ENCODE assay signal across 9 cellular contexts in the genomic region with DNA sequence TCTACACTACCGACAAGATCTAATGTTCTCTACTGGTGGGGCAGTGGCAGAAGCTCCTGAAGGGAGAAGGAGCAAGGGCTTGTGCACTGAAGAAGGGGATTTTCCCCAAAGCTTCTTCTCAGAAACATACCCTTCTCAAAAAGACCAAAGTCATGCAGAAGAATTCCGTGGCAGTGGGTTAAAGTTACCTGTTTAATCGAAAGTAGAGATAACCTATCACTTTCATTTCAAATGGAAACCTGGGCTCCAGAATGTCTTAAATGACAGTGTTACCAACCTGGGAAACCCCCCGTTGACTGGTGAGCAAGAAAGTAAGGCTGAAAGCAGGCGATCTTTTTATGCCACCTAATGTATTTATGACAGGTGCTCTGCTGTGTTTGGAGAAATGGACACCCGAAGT.
DNase-seq lines count a peak whose midpoint lies in the region; ATAC-seq, FAIRE-seq and TF ChIP-seq lines count a peak whose summit lies in the region.
"Had no signal": no experiment of that assay in that cellular context is flagged by ENCODE, and none has a peak within 500 bp of the region (broad histone marks: within the 10 kb centered on the region; RNA-seq: fewer than 3 reads in every experiment).

No MANE protein-coding gene starts in this region.

- peak; percentile 92 for ATAC-seq in GM21367 (IDR thresholded peaks at IDR 0.05; ENCODE audit: unreplicated experiment)
- ATAC-seq in HG03342 (IDR thresholded peaks at IDR 0.05; ENCODE audit: unreplicated experiment) = peak; percentile 96
- no peak for ATAC-seq in pancreas

- peak overlapping the region; percentile 60 for H3K4me3 Mint-ChIP-seq in activated naive CD8-positive, alpha-beta T cell

- DNase-seq in GM12865 (ENCODE audit: low read depth) (peak; percentile 71), hippocampal formation (lab: John Stamatoyannopoulos, UW) (no peak), dedifferentiated amniotic fluid mesenchymal stem cell (ENCODE audit: extremely low spot score) (no peak), pancreas (no peak), NOMO-1 (lab: John Stamatoyannopoulos, UW; ENCODE audit: unreplicated experiment in 2 of 2) (no peak)

- intact Hi-C loops in pancreas (cut with DNase I) = no loop called here

- H3K4me1 ChIP-seq in pancreas = no peaks in the 10 kb centered on the region

- peak overlapping the region; percentile 88 for H3K27ac Mint-ChIP-seq in activated naive CD8-positive, alpha-beta T cell

- FAIRE-seq in pancreas (lab: Jason Lieb, UNC) = no peak
- FAIRE-seq: HTR-8/SVneo had no signal

- TF ChIP-seq CTCF in GM12865 (IDR thresholded peaks at IDR 0.05; ENCODE audit: insufficient read depth, low read depth, low read length, missing control alignments) = no peak
- no peak for TF ChIP-seq CTCF in pancreas (IDR thresholded peaks at IDR 0.05)

- no peak overlapping the region for H3K27ac ChIP-seq in pancreas

- H3K4me3 ChIP-seq in GM12865 (ENCODE audit: low read depth, low read length) (no peak overlapping the region), pancreas (no peak overlapping the region)

- H3K36me3 ChIP-seq in pancreas = no peaks in the 10 kb centered on the region

- H3K4me1 Mint-ChIP-seq in activated naive CD8-positive, alpha-beta T cell (ENCODE audit: low read depth) = peaks cover 42% of the 10 kb centered on the region

- H3K27me3 ChIP-seq in pancreas = no peaks in the 10 kb centered on the region

- no peaks in the 10 kb centered on the region for H3K9me3 ChIP-seq in pancreas

- 48 to 58% methylated on average over 6 of the region's 6 CpGs for WGBS in pancreas, 2 donors

- no peaks in the 10 kb centered on the region for H3K9me3 Mint-ChIP-seq in activated naive CD8-positive, alpha-beta T cell (ENCODE audit: low read depth)

- no peaks in the 10 kb centered on the region for H3K27me3 Mint-ChIP-seq in activated naive CD8-positive, alpha-beta T cell

- H3K36me3 Mint-ChIP-seq in activated naive CD8-positive, alpha-beta T cell = no peaks in the 10 kb centered on the region

Comparison
In these comparisons a context has a peak if more than half of its experiments do, and no peak if none do; other contexts are left out.
1. ATAC-seq: peak in GM21367 (single experiment) and HG03342 (single experiment); none in pancreas (0 of 4).